ENCODE assay signal across 8 cellular contexts in the genomic region with DNA sequence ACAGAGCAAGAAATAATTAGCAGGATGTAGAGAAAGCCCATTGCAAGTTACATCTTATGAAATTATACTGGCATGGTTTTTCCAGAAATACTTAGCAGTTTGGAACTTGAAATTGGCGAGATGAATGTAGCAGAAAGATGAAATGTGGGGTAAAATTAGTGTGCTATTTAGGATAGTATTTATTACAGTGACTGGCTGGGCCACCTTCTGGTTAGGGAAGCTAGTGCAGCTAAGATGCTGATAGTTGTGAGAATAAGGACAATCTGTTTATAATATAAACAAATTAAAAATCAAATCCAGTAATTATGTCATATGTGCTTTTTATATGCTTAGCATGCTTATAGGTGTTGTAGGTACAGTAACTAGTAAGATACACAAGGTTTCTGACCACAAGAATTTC.
A peak's percentile ranks its signal among the peaks of the same experiment; 100 is the strongest.
DNase-seq lines count a peak whose midpoint lies in the region; ATAC-seq and TF ChIP-seq lines count a peak whose summit lies in the region.

No MANE protein-coding gene starts in this region.

- H3K4me3 ChIP-seq in retinal pigment epithelial cell (ENCODE audit: low read length) = no peak overlapping the region

- peak; percentile 64 for ATAC-seq in GM18498 (IDR thresholded peaks at IDR 0.05; ENCODE audit: unreplicated experiment)
- ATAC-seq in HG03521 (IDR thresholded peaks at IDR 0.05; ENCODE audit: unreplicated experiment) = peak; percentile 51
- ATAC-seq in HG03135 (IDR thresholded peaks at IDR 0.05; ENCODE audit: unreplicated experiment) = no peak

- peak; percentile 81 for TF ChIP-seq CTCF in retinal pigment epithelial cell (conservative IDR thresholded peaks at IDR 0.05; ENCODE audit: low read depth, low read length)

- DNase-seq in dermis microvascular lymphatic vessel endothelial cell (ENCODE audit: low read depth in 2 of 2) = peak; percentile 2 to 29
- DNase-seq in retinal pigment epithelial cell (ENCODE audit: low read depth) = no peak
- DNase-seq in germinal center (ENCODE audit: low spot score) = no peak
- no peak for DNase-seq in activated effector memory CD4-positive, alpha-beta T cell treated with Interleukin-2 at 50 U/mL for 16 hours
- no peak for DNase-seq in GDM1 (lab: John Stamatoyannopoulos, UW)

Comparison
In these comparisons a context has a peak if more than half of its experiments do, and no peak if none do; other contexts are left out.
1. DNase-seq: peak in dermis microvascular lymphatic vessel endothelial cell (2 of 2); none in retinal pigment epithelial cell (single experiment), germinal center (single experiment), activated effector memory CD4-positive, alpha-beta T cell treated with Interleukin-2 at 50 U/mL for 16 hours (single experiment) and GDM1 (single experiment).